ENCODE assay signal across 12 cellular contexts in genomic region chr12:15726029-15726756, GRCh38.
A peak's percentile ranks its signal among the peaks of the same experiment; 100 is the strongest.
DNase-seq lines count a peak whose midpoint lies in the region; ATAC-seq and TF ChIP-seq lines count a peak whose summit lies in the region.
"Had no signal": no experiment of that assay in that cellular context is flagged by ENCODE, and none has a peak within 500 bp of the region (broad histone marks: within the 10 kb centered on the region; RNA-seq: fewer than 3 reads in every experiment).

No MANE protein-coding gene starts in this region.

- no peak for ATAC-seq in HG02973 (IDR thresholded peaks at IDR 0.05; ENCODE audit: unreplicated experiment)
- ATAC-seq: activated T-cell treated with anti-CD3 and anti-CD28 coated beads, Interleukin-2, amount 50 U/mL, for 72 hours had no signal

- no peak overlapping the region for H3K27ac Mint-ChIP-seq in activated CD4-positive, alpha-beta memory T cell treated with anti-CD3 and anti-CD28 coated beads, Interleukin-2, amount 10 ng/mL, durations not matched to agents 7 days and 5 days
- H3K27ac Mint-ChIP-seq: activated T-cell treated with anti-CD3 and anti-CD28 coated beads, Interleukin-2, amount 50 U/mL, for 72 hours had no signal

- H3K4me1 Mint-ChIP-seq in activated CD4-positive, alpha-beta memory T cell treated with anti-CD3 and anti-CD28 coated beads, Interleukin-2, amount 10 ng/mL, durations not matched to agents 7 days and 5 days: no peaks in the 10 kb centered on the region

- 52% methylated on average over 1 of the region's 1 CpG for WGBS in hepatocyte (ENCODE audit: low lambda C conversion rate, missing lambda C conversion rate)

- H3K4me3 ChIP-seq in WERI-Rb-1 (ENCODE audit: low read depth, low read length) (no peak overlapping the region), hepatocyte (no peak overlapping the region), skeletal muscle satellite cell (ENCODE audit: low read length) (no peak overlapping the region)

- H4K20me1 ChIP-seq in hepatocyte (ENCODE audit: insufficient read depth, poor library complexity, severe bottlenecking): no peaks in the 10 kb centered on the region

- H3K27ac ChIP-seq in WERI-Rb-1 (peak overlapping the region; percentile 37), hepatocyte (peak overlapping the region; percentile 11)

- no peaks in the 10 kb centered on the region for H3K9me3 Mint-ChIP-seq in activated CD4-positive, alpha-beta memory T cell treated with anti-CD3 and anti-CD28 coated beads, Interleukin-2, amount 10 ng/mL, durations not matched to agents 7 days and 5 days
- H3K9me3 Mint-ChIP-seq: activated T-cell treated with anti-CD3 and anti-CD28 coated beads, Interleukin-2, amount 50 U/mL, for 72 hours had no signal

- H3K36me3 Mint-ChIP-seq in activated CD4-positive, alpha-beta memory T cell treated with anti-CD3 and anti-CD28 coated beads, Interleukin-2, amount 10 ng/mL, durations not matched to agents 7 days and 5 days (ENCODE audit: low read depth): no peaks in the 10 kb centered on the region

- POLR2A ChIA-PET in activated CD4-positive, alpha-beta memory T cell treated with anti-CD3 and anti-CD28 coated beads, Interleukin-2, amount 10 ng/mL, durations not matched to agents 7 days and 5 days (lab: Charles Lee): no interaction called here

- H3K4me1 ChIP-seq in hepatocyte (ENCODE audit: insufficient read depth) (no peaks in the 10 kb centered on the region), skeletal muscle satellite cell (ENCODE audit: control insufficient read depth, insufficient read depth, low read length) (peaks cover 81% of the 10 kb centered on the region)

- H3K27me3 ChIP-seq in WERI-Rb-1 (ENCODE audit: insufficient read depth, low read depth, severe bottlenecking) (no peaks in the 10 kb centered on the region), hepatocyte (no peaks in the 10 kb centered on the region), skeletal muscle satellite cell (ENCODE audit: control insufficient read depth, insufficient read depth, low read length) (no peaks in the 10 kb centered on the region)

- H3K36me3 ChIP-seq in WERI-Rb-1: no peaks in the 10 kb centered on the region
- no peaks in the 10 kb centered on the region for H3K36me3 ChIP-seq in hepatocyte (replicated peaks; ENCODE audit: insufficient read depth, low read depth)
- peaks cover 19% of the 10 kb centered on the region for H3K36me3 ChIP-seq in skeletal muscle satellite cell (ENCODE audit: insufficient read depth, low read length)

- peaks cover 86% of the 10 kb centered on the region for H3K79me2 ChIP-seq in hepatocyte

- no peaks in the 10 kb centered on the region for H3K9me3 ChIP-seq in WERI-Rb-1 (ENCODE audit: severe bottlenecking)
- H3K9me3 ChIP-seq in hepatocyte (ENCODE audit: low read depth): no peaks in the 10 kb centered on the region
- H3K9me3 ChIP-seq in skeletal muscle satellite cell (replicated peaks; ENCODE audit: low read length): no peaks in the 10 kb centered on the region

- H2AFZ ChIP-seq in hepatocyte: no peak overlapping the region

- no peak overlapping the region for H3K4me3 Mint-ChIP-seq in activated CD4-positive, alpha-beta memory T cell treated with anti-CD3 and anti-CD28 coated beads, Interleukin-2, amount 10 ng/mL, durations not matched to agents 7 days and 5 days
- H3K4me3 Mint-ChIP-seq: activated T-cell treated with anti-CD3 and anti-CD28 coated beads, Interleukin-2, amount 50 U/mL, for 72 hours had no signal

- H3K9me2 ChIP-seq in hepatocyte (replicated peaks; ENCODE audit: insufficient read depth): no peaks in the 10 kb centered on the region

- H3K4me2 ChIP-seq in hepatocyte (peak overlapping the region; percentile 2), skeletal muscle satellite cell (ENCODE audit: low read length) (peak overlapping the region; percentile 51)

- TF ChIP-seq CTCF in WERI-Rb-1 (IDR thresholded peaks at IDR 0.05; ENCODE audit: low read depth, low read length): no peak
- no peak for TF ChIP-seq CTCF in hepatocyte (IDR thresholded peaks at IDR 0.05; ENCODE audit: poor library complexity)

- DNase-seq in KBM-7 (peak; percentile 43), WERI-Rb-1 (peak; percentile 37), hepatocyte (ENCODE audit: low spot score) (no peak), NCI-H2196 treated with DMSO at 0.1 percent for 48 hours (lab: John Stamatoyannopoulos, UW; ENCODE audit: unreplicated experiment) (no peak)
- DNase-seq in activated CD4-positive, alpha-beta memory T cell treated with anti-CD3 and anti-CD28 coated beads, Interleukin-2, amount 10 ng/mL, durations not matched to agents 7 days and 5 days: no peak
- no peak for DNase-seq in stimulated activated CD4-positive, alpha-beta T cell treated with anti-CD3 and anti-CD28 coated beads, Interleukin-4, amount 100 ng/mL, for 4 hours
- DNase-seq: activated T-cell treated with anti-CD3 and anti-CD28 coated beads, Interleukin-2, amount 50 U/mL, for 72 hours; GOT3; Karpas-422; T1000 had no signal

- in situ Hi-C loops in KBM-7 (cut with MboI; ENCODE audit: low pct_unique_long_range_greater_than_20kb, low sequenced_read_pairs): no loop called here

- H3K9ac ChIP-seq in skeletal muscle satellite cell (ENCODE audit: low read depth, low read length): peak overlapping the region; percentile 68

- CTCF ChIA-PET in activated CD4-positive, alpha-beta memory T cell treated with anti-CD3 and anti-CD28 coated beads, Interleukin-2, amount 10 ng/mL, durations not matched to agents 7 days and 5 days (lab: Charles Lee): no interaction called here

- peaks cover 14% of the 10 kb centered on the region for H3K27me3 Mint-ChIP-seq in activated CD4-positive, alpha-beta memory T cell treated with anti-CD3 and anti-CD28 coated beads, Interleukin-2, amount 10 ng/mL, durations not matched to agents 7 days and 5 days

Comparison
In these comparisons a context has a peak if more than half of its experiments do, and no peak if none do; other contexts are left out.
1. DNase-seq: peak in KBM-7 (single experiment) and WERI-Rb-1 (single experiment); none in hepatocyte (single experiment), activated CD4-positive, alpha-beta memory T cell treated with anti-CD3 and anti-CD28 coated beads, Interleukin-2, amount 10 ng/mL, durations not matched to agents 7 days and 5 days (single experiment), stimulated activated CD4-positive, alpha-beta T cell treated with anti-CD3 and anti-CD28 coated beads, Interleukin-4, amount 100 ng/mL, for 4 hours (0 of 2) and NCI-H2196 treated with DMSO at 0.1 percent for 48 hours (single experiment).